23 cellular contexts compared by ENCODE assay signal in the genomic region with DNA sequence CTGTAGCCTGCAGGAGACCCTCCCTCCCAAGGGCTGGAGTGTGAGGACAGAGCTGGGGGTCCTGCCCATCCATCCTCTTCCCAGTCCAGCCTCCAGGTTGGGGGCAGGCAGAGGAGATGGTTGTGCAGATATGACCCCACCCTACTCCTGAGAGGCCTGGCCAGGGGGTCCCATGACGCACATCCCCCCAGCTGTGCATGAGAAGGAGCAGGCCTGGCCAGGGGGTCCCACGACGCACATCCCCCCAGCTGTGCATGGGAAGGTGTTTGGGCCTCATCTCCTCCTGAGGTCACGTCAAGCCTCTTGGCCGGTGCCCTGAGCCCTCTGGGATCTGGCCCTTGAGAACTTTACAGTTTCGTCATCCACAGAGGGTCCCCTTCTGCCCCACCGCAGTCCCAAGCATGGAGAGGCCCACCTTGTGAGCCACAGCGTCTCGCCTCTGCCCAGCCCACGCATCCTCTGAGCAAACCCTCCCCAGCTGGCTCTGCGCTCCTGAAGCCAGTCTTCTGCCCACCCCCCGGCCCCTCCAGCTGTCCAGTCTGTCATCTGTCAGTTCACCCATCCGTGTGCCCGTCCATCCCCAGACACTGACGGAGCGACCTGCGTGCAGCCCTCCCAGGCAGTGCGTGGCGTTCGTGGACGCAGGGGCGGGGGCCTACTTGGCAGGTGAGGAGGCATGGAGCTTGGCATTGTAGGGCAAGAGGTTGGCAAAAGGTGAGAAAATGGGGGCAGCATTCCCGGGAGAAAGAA. TPM values are rescaled to one million over a fixed set of nuclear protein-coding genes. Genes with fewer than 3 reads are reported as not detected.
DNase-seq lines count a peak whose midpoint lies in the region; ATAC-seq and TF ChIP-seq lines count a peak whose summit lies in the region.
"Had no signal": no experiment of that assay in that cellular context is flagged by ENCODE, and none has a peak within 500 bp of the region (broad histone marks: within the 10 kb centered on the region; RNA-seq: fewer than 3 reads in every experiment).

No MANE protein-coding gene starts in this region.

- H4K91ac ChIP-seq in mesenchymal stem cell (ENCODE audit: low read length) = peak overlapping the region; percentile 30

- no peak overlapping the region for H2BK12ac ChIP-seq in mesenchymal stem cell (ENCODE audit: low read length in 2 of 2)

- H3K36me3 ChIP-seq in SJCRH30 (no peaks in the 10 kb centered on the region), mesenchymal stem cell (ENCODE audit: control insufficient read depth in 1 of 2, insufficient read depth in 2 of 2, low read depth in 1 of 2, low read length in 2 of 2) (no peaks in the 10 kb centered on the region), testis (ENCODE audit: low read depth, missing control alignments) (no peaks in the 10 kb centered on the region)
- H3K36me3 ChIP-seq: thoracic aorta, vagina had no signal

- H3K4ac ChIP-seq in mesenchymal stem cell (ENCODE audit: low read depth in 1 of 2, low read length in 2 of 2) = no peak overlapping the region

- H2BK5ac ChIP-seq in mesenchymal stem cell (ENCODE audit: low read depth, low read length, poor library complexity, severe bottlenecking) = no peak overlapping the region

- H3K4me3 ChIP-seq in SJCRH30 = no peak overlapping the region
- H3K4me3 ChIP-seq in mesenchymal stem cell (ENCODE audit: insufficient read depth in 1 of 2, low read depth in 1 of 2, low read length in 2 of 2) = no peak overlapping the region
- H3K4me3 ChIP-seq in testis = no peak overlapping the region
- H3K4me3 ChIP-seq: K562, thoracic aorta, vagina had no signal

- no peak overlapping the region for H2BK15ac ChIP-seq in mesenchymal stem cell (ENCODE audit: low read depth, poor library complexity, severe bottlenecking)

- H4K8ac ChIP-seq in mesenchymal stem cell (ENCODE audit: low read length) = no peak overlapping the region

- H3K79me1 ChIP-seq in mesenchymal stem cell (replicated peaks; ENCODE audit: low read length, poor library complexity, severe bottlenecking) = no peaks in the 10 kb centered on the region

- 91% methylated on average over 23 of the region's 23 CpGs for WGBS in mesenchymal stem cell
- 89% methylated on average over 13 to 22 of the region's 23 CpGs for WGBS in testis, 2 donors

- no peak for TF ChIP-seq POLR2A in testis (IDR thresholded peaks at IDR 0.05)

- no peak overlapping the region for H2AK5ac ChIP-seq in mesenchymal stem cell (ENCODE audit: low read length, severe bottlenecking)

- no peak overlapping the region for H3K4me2 ChIP-seq in mesenchymal stem cell (ENCODE audit: low read length, poor library complexity, severe bottlenecking)

- H3K23ac ChIP-seq in mesenchymal stem cell (ENCODE audit: low read length in 2 of 2) = no peak overlapping the region

- H2AFZ ChIP-seq in mesenchymal stem cell (ENCODE audit: low read depth, low read length) = no peak overlapping the region

- H3K18ac ChIP-seq in mesenchymal stem cell (ENCODE audit: low read depth in 1 of 2, low read length in 2 of 2) = no peak overlapping the region

- no peak overlapping the region for H3K14ac ChIP-seq in mesenchymal stem cell (ENCODE audit: low read length in 2 of 2)

- DNase-seq in left cardiac atrium (peak; percentile 13), cardiac septum (ENCODE audit: low spot score) (no peak), SJCRH30 (peak; percentile 39 to 62), mesenchymal stem cell (no peak), testis (no peak), SHP77 treated with DMSO at 0.1 percent for 48 hours (lab: John Stamatoyannopoulos, UW) (no peak)
- DNase-seq: activated CD4-positive, CD25-positive, alpha-beta regulatory T cell; activated naive CD4-positive, alpha-beta T cell treated with Interleukin-2 at 50 U/mL for 16 hours; activated T-cell treated with anti-CD3 and anti-CD28 coated beads, Interleukin-2, amount 50 U/mL, for 1 hour; DMS153; MM.1S; natural killer cell; NCI-H1417 treated with DMSO at 0.1 percent for 48 hours; NCI-H2107; NCI-H446; stimulated activated naive CD4-positive, alpha-beta T cell treated with Interleukin-2 at 50 U/mL for 16 hours; SW 1271 had no signal

- ATAC-seq in left cardiac atrium = no peak
- no peak for ATAC-seq in GM19351 (IDR thresholded peaks at IDR 0.05; ENCODE audit: unreplicated experiment)
- ATAC-seq: natural killer cell had no signal

- TF ChIP-seq CTCF in testis (IDR thresholded peaks at IDR 0.05) = no peak

- intact Hi-C loops in left cardiac atrium (cut with DNase I) = no loop called here
- intact Hi-C loops in cardiac septum (cut with DNase I) = no loop called here
- intact Hi-C loops in testis (cut with DNase I; ENCODE audit: low total_unique reads) = no loop called here

- peaks cover 18% of the 10 kb centered on the region for H3K4me1 ChIP-seq in SJCRH30
- H3K4me1 ChIP-seq in mesenchymal stem cell (ENCODE audit: control insufficient read depth, insufficient read depth, low read depth, low read length) = peaks cover 25% of the 10 kb centered on the region
- H3K4me1 ChIP-seq in testis = peaks cover 16% of the 10 kb centered on the region

- no peak overlapping the region for H3K27ac ChIP-seq in SJCRH30
- no peak overlapping the region for H3K27ac ChIP-seq in mesenchymal stem cell (ENCODE audit: low read length, poor library complexity, severe bottlenecking)
- no peak overlapping the region for H3K27ac ChIP-seq in testis
- H3K27ac ChIP-seq: C4-2B, thoracic aorta, vagina had no signal

- H3K9me3 ChIP-seq in SJCRH30 (replicated peaks) (no peaks in the 10 kb centered on the region), mesenchymal stem cell (ENCODE audit: control insufficient read depth, low read length) (no peaks in the 10 kb centered on the region), testis (no peaks in the 10 kb centered on the region)
- H3K9me3 ChIP-seq: thoracic aorta, vagina had no signal

- H2BK120ac ChIP-seq in mesenchymal stem cell (ENCODE audit: low read depth, low read length) = no peak overlapping the region

- H3K27me3 ChIP-seq in SJCRH30 = peaks cover 11% of the 10 kb centered on the region; the same call in 1 of the 2 replicates
- H3K27me3 ChIP-seq in mesenchymal stem cell (ENCODE audit: control insufficient read depth in 1 of 2, insufficient read depth in 1 of 2, low read length in 2 of 2) = peaks cover 0 to 50% of the 10 kb centered on the region in 2 experiments
- H3K27me3 ChIP-seq in testis = no peaks in the 10 kb centered on the region

- no peak overlapping the region for H3K9ac ChIP-seq in mesenchymal stem cell (ENCODE audit: low read length)

RNA-seq across cellular contexts. Expression of a gene that starts 2.3 kb away (rescaled TPM):
- total RNA-seq in left cardiac atrium (1 to 10 TPM in 1 of 2 donors, under 1 TPM in 1; 0.55 to 1.6 TPM), cardiac septum (0.38 TPM), testis (1 to 10 TPM; 1.9 to 2.9 TPM)
- total RNA-seq in SJCRH30 (2014; rRNA removed; shearing (Covaris generic)) = 0.61 and 0.73 TPM in 2 replicates
- not detected for polyA plus RNA-seq in mesenchymal stem cell (2013, experiment 1 of 2)
- 0.01 TPM for polyA plus RNA-seq in mesenchymal stem cell (2013, experiment 2 of 2)
- 1.6 TPM for polyA plus RNA-seq in testis (ENCODE audit: insufficient read depth, low read depth, low replicate concordance)
- total RNA-seq: osteocyte had no signal

RNA-seq across cellular contexts. Expression of a gene that starts 10.6 kb away (rescaled TPM):
- total RNA-seq in left cardiac atrium (10 to 100 TPM; 21.5 to 26.5 TPM), cardiac septum (24.9 TPM), testis (100 to 1,000 TPM; 107 to 160 TPM)
- total RNA-seq in SJCRH30 (2014; rRNA removed; shearing (Covaris generic)) = 30.9 and 34.4 TPM in 2 replicates
- polyA plus RNA-seq in mesenchymal stem cell (2013, experiment 1 of 2) = 25.0 TPM
- polyA plus RNA-seq in mesenchymal stem cell (2013, experiment 2 of 2) = 26.7 TPM
- polyA plus RNA-seq in testis (ENCODE audit: insufficient read depth, low read depth, low replicate concordance) = 116 TPM

RNA-seq across cellular contexts. Expression of a gene that starts 24.7 kb away (rescaled TPM):
- total RNA-seq in left cardiac atrium = 10 to 100 TPM; 35.4 to 36.7 TPM
- 33.3 TPM for total RNA-seq in cardiac septum
- not detected in 2 replicates for total RNA-seq in SJCRH30 (2014; rRNA removed; shearing (Covaris generic))
- polyA plus RNA-seq in mesenchymal stem cell (2013, experiment 1 of 2) = 36.5 TPM
- 37.3 TPM for polyA plus RNA-seq in mesenchymal stem cell (2013, experiment 2 of 2)
- 10 to 100 TPM; 39.3 to 43.8 TPM for total RNA-seq in testis
- 35.5 TPM for polyA plus RNA-seq in testis (ENCODE audit: insufficient read depth, low read depth, low replicate concordance)

RNA-seq across cellular contexts. Expression of a gene that starts 45.5 kb away (rescaled TPM):
- total RNA-seq in left cardiac atrium (under 1 TPM; 0.52 to 0.68 TPM), cardiac septum (0.83 TPM), testis (1 to 10 TPM; 1.6 to 3.1 TPM)
- 0.18 TPM in 1 of 2 replicates, not detected in the other for total RNA-seq in SJCRH30 (2014; rRNA removed; shearing (Covaris generic))
- polyA plus RNA-seq in mesenchymal stem cell (2013, experiment 1 of 2) = 2.0 TPM
- polyA plus RNA-seq in mesenchymal stem cell (2013, experiment 2 of 2) = 1.4 TPM
- polyA plus RNA-seq in testis (ENCODE audit: insufficient read depth, low read depth, low replicate concordance) = 1.2 TPM

Comparison
In these comparisons a context has a peak if more than half of its experiments do, and no peak if none do; other contexts are left out.
1. DNase-seq: peak in left cardiac atrium (single experiment) and SJCRH30 (2 of 2); none in cardiac septum (single experiment), mesenchymal stem cell (single experiment), testis (single experiment) and SHP77 treated with DMSO at 0.1 percent for 48 hours (single experiment).
2. RNA of a gene that starts 24.7 kb away (total RNA-seq): 39.3 to 43.8 TPM in testis, 35.4 to 36.7 TPM in left cardiac atrium and 33.3 TPM in cardiac septum (single experiment); not detected in SJCRH30; every median in the first group is over 10 times any median in the second.